In genomic region chr10:127368937-127369336, GRCh38 we compare ENCODE assay signal across 19 cellular contexts.
A peak's percentile ranks its signal among the peaks of the same experiment; 100 is the strongest.
DNase-seq lines count a peak whose midpoint lies in the region; TF ChIP-seq lines count a peak whose summit lies in the region.
"Had no signal": no experiment of that assay in that cellular context is flagged by ENCODE, and none has a peak within 500 bp of the region (broad histone marks: within the 10 kb centered on the region; RNA-seq: fewer than 3 reads in every experiment).

No MANE protein-coding gene starts in this region.

- DNase-seq in Ammon's horn (ENCODE audit: low spot score) (peak; percentile 26), NCI-H82 (lab: John Stamatoyannopoulos, UW) (peak; percentile 80), dermis microvascular lymphatic vessel endothelial cell (ENCODE audit: low read depth in 2 of 2) (peak; percentile 40 to 45), myocyte (ENCODE audit: low read depth) (peak; percentile 35), AG20443 (ENCODE audit: low spot score) (no peak), GM13977 (ENCODE audit: low spot score) (no peak), NCI-H2107 treated with DMSO at 0.1 percent for 48 hours (lab: John Stamatoyannopoulos, UW; ENCODE audit: unreplicated experiment) (no peak)
- DNase-seq: BE2C, DMS79 treated with DMSO at 0.1 percent for 48 hours, Kasumi-1, MG63, NCI-H1048, NCI-H146, NCI-H2029, NCI-H2171, NCI-H345, NCI-H526, PC-9, SHP77 treated with DMSO at 0.1 percent for 48 hours had no signal

- in situ Hi-C loops in GM13977 (cut with MboI; ENCODE audit: low pct_unique_long_range_greater_than_20kb, low sequenced_read_pairs, unreplicated experiment) = no loop called here

- no peak for TF ChIP-seq CTCF in GM13977 (IDR thresholded peaks at IDR 0.05; ENCODE audit: extremely low read depth, insufficient read depth, missing control alignments)

Comparison
In these comparisons a context has a peak if more than half of its experiments do, and no peak if none do; other contexts are left out.
1. DNase-seq: peak in Ammon's horn (single experiment), NCI-H82 (single experiment), dermis microvascular lymphatic vessel endothelial cell (2 of 2) and myocyte (single experiment); none in AG20443 (single experiment), GM13977 (single experiment) and NCI-H2107 treated with DMSO at 0.1 percent for 48 hours (single experiment).